In the genomic region with DNA sequence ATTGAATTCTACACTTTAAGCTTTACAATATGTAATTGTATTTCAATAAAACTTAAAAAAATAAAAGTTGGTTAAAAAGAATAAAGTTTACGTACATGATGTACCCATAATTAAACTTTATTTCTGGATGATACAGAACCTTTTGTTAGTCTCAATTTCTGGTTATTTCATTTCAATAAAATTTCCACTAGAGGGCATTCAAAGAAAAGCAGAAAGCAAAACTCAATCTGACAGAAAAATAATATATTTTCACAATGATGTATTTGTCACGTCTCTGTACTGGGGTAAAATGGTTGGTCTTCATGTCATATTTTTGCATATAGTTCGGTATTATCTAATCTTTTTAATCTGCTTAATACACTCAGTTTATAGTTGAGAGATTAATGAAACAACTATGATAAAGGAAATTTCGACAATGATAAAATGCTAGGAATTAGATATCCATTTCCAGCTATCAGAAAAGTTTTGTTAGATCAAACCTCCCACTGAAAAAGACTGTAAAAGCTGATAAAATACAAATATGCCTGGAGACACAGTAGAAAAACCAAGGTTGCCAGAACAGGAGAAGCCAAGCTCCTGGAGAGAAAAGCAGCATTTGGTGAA, we compare ENCODE assay signal across 10 cellular contexts. TPM values are rescaled to one million over a fixed set of nuclear protein-coding genes. Genes with fewer than 3 reads are reported as not detected.
A peak's percentile ranks its signal among the peaks of the same experiment; 100 is the strongest.
DNase-seq lines count a peak whose midpoint lies in the region; ATAC-seq, FAIRE-seq and TF ChIP-seq lines count a peak whose summit lies in the region.
"Had no signal": no experiment of that assay in that cellular context is flagged by ENCODE, and none has a peak within 500 bp of the region (broad histone marks: within the 10 kb centered on the region; RNA-seq: fewer than 3 reads in every experiment).

No MANE protein-coding gene starts in this region.

- ATAC-seq in thoracic aorta (ENCODE audit: insufficient number of reproducible peaks, low FRiP score, low read depth) = no peak
- no peak for ATAC-seq in GM21367 (IDR thresholded peaks at IDR 0.05; ENCODE audit: unreplicated experiment)
- no peak for ATAC-seq in HG02981 (IDR thresholded peaks at IDR 0.05; ENCODE audit: unreplicated experiment)

- BruUV-seq in endothelial cell of umbilical vein (replicated peaks; lab: Mats Ljungman, UMichigan) = no TSS peak

- H3K9me1 ChIP-seq in endothelial cell of umbilical vein (replicated peaks; ENCODE audit: control insufficient read depth, extremely low read depth, insufficient read depth, low read length) = no peaks in the 10 kb centered on the region

- dilution Hi-C loops in endothelial cell of umbilical vein (cut with MboI; ENCODE audit: extremely low pct_ligation_motif_present, low sequenced_read_pairs) = no loop called here

- CTCF ChIA-PET in endothelial cell of umbilical vein (lab: Charles Lee) = interaction anchor here (0.9 to 2.5 kb wide), 7 partner anchors 16 to 795 kb away, joined by 4 to 52 read pairs (median 8); no protein-coding TSS in a partner anchor

- no peak for TF ChIP-seq POLR2A in endothelial cell of umbilical vein (IDR thresholded peaks at IDR 0.05; ENCODE audit: low read depth, low read length)

- POLR2A ChIA-PET in endothelial cell of umbilical vein (lab: Charles Lee) = no interaction called here

- H3K4me1 ChIP-seq in endothelial cell of umbilical vein (ENCODE audit: control insufficient read depth, extremely low read depth, insufficient read depth, low read length) (no peaks in the 10 kb centered on the region), thoracic aorta (ENCODE audit: control insufficient read depth in 1 of 2, low read depth in 2 of 2) (peaks cover 5 to 15% of the 10 kb centered on the region in 2 donors)

- H4K20me1 ChIP-seq in endothelial cell of umbilical vein (replicated peaks; ENCODE audit: control insufficient read depth, extremely low read depth, insufficient read depth, low read length) = no peaks in the 10 kb centered on the region

- H3K4me2 ChIP-seq in endothelial cell of umbilical vein (ENCODE audit: insufficient read depth, low read length) = no peak overlapping the region

- H3K36me3 ChIP-seq in endothelial cell of umbilical vein (ENCODE audit: control insufficient read depth in 2 of 2, extremely low read depth in 1 of 2, insufficient read depth in 2 of 2, low read length in 2 of 2) (no peaks in the 10 kb centered on the region), thoracic aorta (no peaks in the 10 kb centered on the region)

- DNase-seq in SKM-1 treated with dmso at 0.1 percent for 144 hours (lab: John Stamatoyannopoulos, UW; ENCODE audit: unreplicated experiment) (peak; percentile 10), SKM-1 (lab: John Stamatoyannopoulos, UW; ENCODE audit: unreplicated experiment) (no peak), NCI-H748 (lab: John Stamatoyannopoulos, UW; ENCODE audit: unreplicated experiment) (peak; percentile 30), endothelial cell of umbilical vein (ENCODE audit: low read depth, low spot score) (no peak), thoracic aorta (ENCODE audit: low spot score) (no peak), SIG-M5 (lab: John Stamatoyannopoulos, UW) (no peak)
- DNase-seq: mesenchymal stem cell, SHP77 had no signal

- intact Hi-C loops in endothelial cell of umbilical vein (cut with micrococcal nuclease) = loop anchor here (1.0 to 2.0 kb wide), 2 partner anchors 275 to 315 kb away; no protein-coding TSS in a partner anchor

- FAIRE-seq in endothelial cell of umbilical vein (lab: Jason Lieb, UNC) = peak; percentile 46

- H3K9me3 ChIP-seq in endothelial cell of umbilical vein (replicated peaks; ENCODE audit: control insufficient read depth, insufficient read depth, low read length) (no peaks in the 10 kb centered on the region), thoracic aorta (no peaks in the 10 kb centered on the region)

- peaks cover 4 to 6% of the 10 kb centered on the region in 2 experiments for H3K27me3 ChIP-seq in endothelial cell of umbilical vein (ENCODE audit: control insufficient read depth in 2 of 2, insufficient read depth in 2 of 2, low read length in 2 of 2)
- H3K27me3 ChIP-seq in thoracic aorta (replicated peaks; ENCODE audit: insufficient read depth) = no peaks in the 10 kb centered on the region

- H3K9ac ChIP-seq in endothelial cell of umbilical vein (replicated peaks; ENCODE audit: extremely low read depth, insufficient read depth, low read length) = no peak overlapping the region

- no peak overlapping the region for H2AFZ ChIP-seq in endothelial cell of umbilical vein (ENCODE audit: low read depth, low read length)

- H3K27ac ChIP-seq in endothelial cell of umbilical vein (ENCODE audit: insufficient read depth, low read depth, low read length) (no peak overlapping the region), thoracic aorta (no peak overlapping the region)

- H3K4me3 ChIP-seq in endothelial cell of umbilical vein (replicated peaks in 1 of 3; ENCODE audit: insufficient read depth in 1 of 3, low read depth in 1 of 3, low read length in 3 of 3) (no peak overlapping the region), thoracic aorta (no peak overlapping the region)

- no peaks in the 10 kb centered on the region for H3K79me2 ChIP-seq in endothelial cell of umbilical vein (ENCODE audit: control insufficient read depth, insufficient read depth, low read length)

- TF ChIP-seq CTCF in endothelial cell of umbilical vein (IDR thresholded peaks at IDR 0.05; ENCODE audit: extremely low read depth in 1 of 2, insufficient read depth in 1 of 2, low read depth in 1 of 2, low read length in 2 of 2) (peak in 1 of 2 donors; percentile 13), thoracic aorta (IDR thresholded peaks at IDR 0.05) (peak; percentile 32)

TF ChIP-seq in endothelial cell of umbilical vein, 7 proteins besides CTCF, POLR2A, EP300 and RAD21:
- TF ChIP-seq POLR2AphosphoS5 (IDR thresholded peaks at IDR 0.05; ENCODE audit: insufficient read depth, low read depth, low read length) (no peak), FOS (IDR thresholded peaks at IDR 0.05; ENCODE audit: borderline replicate concordance, insufficient read depth, low read length) (no peak), JUN (IDR thresholded peaks at IDR 0.05; ENCODE audit: borderline replicate concordance, insufficient read depth, insufficient read length, low read depth) (no peak), GATA2 (IDR thresholded peaks at IDR 0.05; ENCODE audit: insufficient read depth, insufficient read length, low read depth, low read length) (no peak), EZH2 (IDR thresholded peaks at IDR 0.05; ENCODE audit: borderline replicate concordance, low read depth, low read length, severe bottlenecking) (no peak), MYC (IDR thresholded peaks at IDR 0.05; ENCODE audit: low read depth, low read length) (no peak)
- TF ChIP-seq, protein P1, sequence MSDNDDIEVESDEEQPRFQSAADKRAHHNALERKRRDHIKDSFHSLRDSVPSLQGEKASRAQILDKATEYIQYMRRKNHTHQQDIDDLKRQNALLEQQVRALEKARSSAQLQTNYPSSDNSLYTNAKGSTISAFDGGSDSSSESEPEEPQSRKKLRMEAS (IDR thresholded peaks at IDR 0.05; ENCODE audit: insufficient read depth, insufficient read length) = no peak
TF ChIP-seq in endothelial cell of umbilical vein: peak in this region for 0.

RNA-seq across cellular contexts. Expression of gene ASZ1, which starts 27.4 kb away (rescaled TPM):
- total RNA-seq in endothelial cell of umbilical vein = not detected in 2 replicates
- not detected in 2 replicates for polyA plus RNA-seq in endothelial cell of umbilical vein
- not detected in 2 replicates for polyA plus RNA-seq in endothelial cell of umbilical vein (2011; cell fraction: cytosol; rRNA removed)
- polyA plus RNA-seq in endothelial cell of umbilical vein (2011; cell fraction: nucleus; rRNA removed) = not detected in 2 replicates
- polyA plus RNA-seq in endothelial cell of umbilical vein (2012) = not detected in 2 replicates
- polyA minus RNA-seq in endothelial cell of umbilical vein = not detected in 2 replicates
- polyA minus RNA-seq in endothelial cell of umbilical vein (2011; cell fraction: cytosol; rRNA and poly(A)+ RNA removed) = not detected
- polyA minus RNA-seq in endothelial cell of umbilical vein (2011; cell fraction: nucleus; rRNA and poly(A)+ RNA removed) = not detected in 2 replicates
- not detected for total RNA-seq in thoracic aorta

Comparison
In these comparisons a context has a peak if more than half of its experiments do, and no peak if none do; other contexts are left out.
1. DNase-seq: peak in SKM-1 treated with dmso at 0.1 percent for 144 hours (single experiment) and NCI-H748 (single experiment); none in SKM-1 (single experiment), endothelial cell of umbilical vein (single experiment), thoracic aorta (single experiment) and SIG-M5 (single experiment).